Comparison of ENCODE assay signal across 10 cellular contexts in genomic region chr4:14177987-14178386, GRCh38.
DNase-seq lines count a peak whose midpoint lies in the region; ATAC-seq lines count a peak whose summit lies in the region.
"Had no signal": no experiment of that assay in that cellular context is flagged by ENCODE, and none has a peak within 500 bp of the region (broad histone marks: within the 10 kb centered on the region; RNA-seq: fewer than 3 reads in every experiment).

No MANE protein-coding gene starts in this region.

- H3K36me3 ChIP-seq in KOPT-K1 (ENCODE audit: insufficient read depth, low read length) (no peaks in the 10 kb centered on the region), skeletal muscle satellite cell (ENCODE audit: insufficient read depth, low read length) (no peaks in the 10 kb centered on the region)
- H3K36me3 ChIP-seq: pancreas, upper lobe of left lung had no signal

- no peaks in the 10 kb centered on the region for H3K27me3 Mint-ChIP-seq in activated CD4-positive, alpha-beta T cell treated with anti-CD3 and anti-CD28 coated beads, Interleukin-2, amount 10 ng/mL, durations not matched to agents 7 days and 5 days

- H3K4me3 ChIP-seq in skeletal muscle satellite cell (ENCODE audit: low read length), result no peak overlapping the region
- H3K4me3 ChIP-seq: pancreas, upper lobe of left lung had no signal

- POLR2A ChIA-PET in activated CD4-positive, alpha-beta T cell treated with anti-CD3 and anti-CD28 coated beads, Interleukin-2, amount 10 ng/mL, durations not matched to agents 7 days and 5 days (lab: Charles Lee), result no interaction called here

- peak; percentile 93 for ATAC-seq in HG02623 (IDR thresholded peaks at IDR 0.05; ENCODE audit: unreplicated experiment)

- peaks cover 20% of the 10 kb centered on the region for H3K4me1 Mint-ChIP-seq in activated CD4-positive, alpha-beta T cell treated with anti-CD3 and anti-CD28 coated beads, Interleukin-2, amount 10 ng/mL, durations not matched to agents 7 days and 5 days

- H3K9me3 ChIP-seq in KOPT-K1 (ENCODE audit: insufficient read depth, low read length, poor library complexity, severe bottlenecking) (no peaks in the 10 kb centered on the region), skeletal muscle satellite cell (replicated peaks; ENCODE audit: low read length) (no peaks in the 10 kb centered on the region)
- H3K9me3 ChIP-seq: pancreas, upper lobe of left lung had no signal

- no peak overlapping the region for H3K4me2 ChIP-seq in skeletal muscle satellite cell (ENCODE audit: low read length)

- peaks cover 7% of the 10 kb centered on the region for H3K9me3 Mint-ChIP-seq in activated CD4-positive, alpha-beta T cell treated with anti-CD3 and anti-CD28 coated beads, Interleukin-2, amount 10 ng/mL, durations not matched to agents 7 days and 5 days

- peak overlapping the region; percentile 11 for H3K9ac ChIP-seq in skeletal muscle satellite cell (ENCODE audit: low read depth, low read length)

- peak; percentile 5 for DNase-seq in activated CD4-positive, alpha-beta T cell treated with anti-CD3 and anti-CD28 coated beads, Interleukin-2, amount 10 ng/mL, durations not matched to agents 7 days and 5 days
- no peak for DNase-seq in activated CD4-positive, alpha-beta T cell treated with anti-CD3 and anti-CD28 coated beads for 4 hours
- DNase-seq in posterior vena cava (ENCODE audit: low spot score), result no peak
- no peak for DNase-seq in NCI-H2227 (lab: John Stamatoyannopoulos, UW; ENCODE audit: unreplicated experiment)
- DNase-seq in RPMI8226, result no peak
- DNase-seq: pancreas, upper lobe of left lung had no signal

- no peaks in the 10 kb centered on the region for H3K27me3 ChIP-seq in skeletal muscle satellite cell (ENCODE audit: control insufficient read depth, insufficient read depth, low read length)
- H3K27me3 ChIP-seq: pancreas, upper lobe of left lung had no signal

- peaks cover 31% of the 10 kb centered on the region for H3K4me1 ChIP-seq in skeletal muscle satellite cell (ENCODE audit: control insufficient read depth, insufficient read depth, low read length)

- CTCF ChIA-PET in activated CD4-positive, alpha-beta T cell treated with anti-CD3 and anti-CD28 coated beads, Interleukin-2, amount 10 ng/mL, durations not matched to agents 7 days and 5 days (lab: Charles Lee), result interaction anchor here (1.3 kb wide), 1 partner anchor 15 kb away, joined by 3 read pairs; no protein-coding TSS in a partner anchor

- no peak overlapping the region for H3K4me3 Mint-ChIP-seq in activated CD4-positive, alpha-beta T cell treated with anti-CD3 and anti-CD28 coated beads, Interleukin-2, amount 10 ng/mL, durations not matched to agents 7 days and 5 days

- H3K27ac ChIP-seq in KOPT-K1 (ENCODE audit: low read depth, low read length, poor library complexity, severe bottlenecking), result peak overlapping the region; percentile 66
- H3K27ac ChIP-seq: upper lobe of left lung had no signal

- H3K36me3 Mint-ChIP-seq in activated CD4-positive, alpha-beta T cell treated with anti-CD3 and anti-CD28 coated beads, Interleukin-2, amount 10 ng/mL, durations not matched to agents 7 days and 5 days (ENCODE audit: low read depth), result no peaks in the 10 kb centered on the region

- intact Hi-C loops in posterior vena cava (cut with DNase I), result no loop called here

- H3K27ac Mint-ChIP-seq in activated CD4-positive, alpha-beta T cell treated with anti-CD3 and anti-CD28 coated beads, Interleukin-2, amount 10 ng/mL, durations not matched to agents 7 days and 5 days, result peak overlapping the region; percentile 82
